8 cellular contexts compared by ENCODE assay signal in genomic region chr10:73730153-73730906, GRCh38. TPM values are rescaled to one million over a fixed set of nuclear protein-coding genes. Genes with fewer than 3 reads are reported as not detected.
DNase-seq lines count a peak whose midpoint lies in the region; ATAC-seq and TF ChIP-seq lines count a peak whose summit lies in the region.

No MANE protein-coding gene starts in this region.

- H3K27ac ChIP-seq in epithelial cell of prostate = peak overlapping the region; percentile 92

- ATAC-seq in GM21447 (IDR thresholded peaks at IDR 0.05; ENCODE audit: unreplicated experiment) (peak; percentile 82), mucosa of descending colon (peak; percentile 97)

- H3K36me3 ChIP-seq in mucosa of descending colon (ENCODE audit: low read depth) = no peaks in the 10 kb centered on the region

- peak overlapping the region; percentile 56 for H3K4me3 ChIP-seq in mucosa of descending colon

- TF ChIP-seq CTCF in mucosa of descending colon (IDR thresholded peaks at IDR 0.05) = no peak

- H3K4me1 ChIP-seq in mucosa of descending colon (ENCODE audit: low read depth) = peaks cover 20% of the 10 kb centered on the region

- intact Hi-C loops in mucosa of descending colon (cut with DNase I, micrococcal nuclease) = no loop called here

- DNase-seq in D341Med (ENCODE audit: low spot score) = peak; percentile 75
- peak; percentile 60 for DNase-seq in HuH-7 (ENCODE audit: low spot score)
- peak; percentile 96 for DNase-seq in OCI-M1 (lab: John Stamatoyannopoulos, UW)
- peak; percentile 93 for DNase-seq in activated T-cell treated with anti-CD3 and anti-CD28 coated beads for 48 hours (ENCODE audit: low read depth)
- DNase-seq in epithelial cell of prostate (ENCODE audit: low read depth, low spot score) = peak; percentile 43
- DNase-seq in mucosa of descending colon = peak; percentile 88 to 96 (median 92)
- DNase-seq in stimulated activated CD8-positive, alpha-beta memory T cell treated with anti-CD3 and anti-CD28 coated beads, Interleukin-4, amount 100 ng/mL, for 1 hour (ENCODE audit: low read depth in 2 of 2, low spot score in 1 of 2) = peak; percentile 80 to 81

- no peaks in the 10 kb centered on the region for H3K9me3 ChIP-seq in mucosa of descending colon

RNA-seq across cellular contexts. Expression of gene SEC24C, which starts 13.8 kb away (rescaled TPM):
- total RNA-seq in mucosa of descending colon = 10 to 100 TPM; 64.5 to 73.6 (median 71.2) TPM

RNA-seq across cellular contexts. Expression of gene AGAP5, which starts 32.4 kb away (rescaled TPM):
- 10 to 100 TPM in 1 of 3 donors, 1 to 10 TPM in 2; 6.4 to 12.8 (median 10.0) TPM for total RNA-seq in mucosa of descending colon

RNA-seq across cellular contexts. Expression of gene CHCHD1, which starts 51.5 kb away (rescaled TPM):
- total RNA-seq in mucosa of descending colon = 10 to 100 TPM; 19.8 to 26.2 (median 22.7) TPM

RNA-seq across cellular contexts. Expression of gene ZSWIM8, which starts 55.1 kb away (rescaled TPM):
- total RNA-seq in mucosa of descending colon = 100 to 1,000 TPM in 1 of 3 donors, 10 to 100 TPM in 2; 72.5 to 119 (median 90.1) TPM

Comparison
In these comparisons a context has a peak if more than half of its experiments do, and no peak if none do; other contexts are left out.
1. Peak in every context shown above with its lines: DNase-seq, ATAC-seq, H3K4me3 ChIP-seq and H3K27ac ChIP-seq.
2. DNase-seq: peak in every context shown above with its lines; median percentile 96 in OCI-M1; 93 in activated T-cell treated with anti-CD3 and anti-CD28 coated beads for 48 hours; 92 in mucosa of descending colon; 80 in stimulated activated CD8-positive, alpha-beta memory T cell treated with anti-CD3 and anti-CD28 coated beads, Interleukin-4, amount 100 ng/mL, for 1 hour; 75 in D341Med; 60 in HuH-7; 43 in epithelial cell of prostate.